ENCODE assay signal across 12 cellular contexts in the genomic region with DNA sequence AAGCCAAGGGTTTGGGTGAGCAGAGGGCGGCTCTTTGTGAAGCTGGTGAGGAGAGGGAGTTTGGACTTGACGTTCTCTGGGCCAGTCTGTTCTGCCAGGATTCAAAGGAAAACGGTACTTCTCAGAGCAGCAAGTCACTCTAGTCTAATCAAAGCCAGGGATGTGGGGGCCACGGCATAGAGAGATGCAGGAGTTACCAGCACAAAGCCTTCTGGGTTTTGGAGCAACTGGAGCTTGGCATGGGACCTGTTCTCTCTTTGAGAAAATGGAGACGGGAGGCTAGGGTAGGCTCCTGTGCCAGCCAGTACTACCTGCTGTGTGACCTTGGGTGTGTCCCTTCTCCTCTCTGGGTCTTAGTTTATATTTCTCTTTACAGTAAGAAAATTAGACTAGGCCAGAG. TPM values are rescaled to one million over a fixed set of nuclear protein-coding genes. Genes with fewer than 3 reads are reported as not detected.
DNase-seq lines count a peak whose midpoint lies in the region; ATAC-seq and TF ChIP-seq lines count a peak whose summit lies in the region.
"Had no signal": no experiment of that assay in that cellular context is flagged by ENCODE, and none has a peak within 500 bp of the region (broad histone marks: within the 10 kb centered on the region; RNA-seq: fewer than 3 reads in every experiment).

No MANE protein-coding gene starts in this region.

- H3K27ac ChIP-seq in KOPT-K1 (ENCODE audit: low read depth, low read length, poor library complexity, severe bottlenecking), result peak overlapping the region; percentile 88

- H3K27me3 Mint-ChIP-seq in central memory CD8-positive, alpha-beta T cell, result no peaks in the 10 kb centered on the region
- H3K27me3 Mint-ChIP-seq in natural killer cell treated with Interleukin-12 subunit alpha and Interleukin-12 subunit beta and Interleukin-15 and Interleukin-18, amount 100 ng/mL, for 72 hours, result no peaks in the 10 kb centered on the region

- peak overlapping the region; percentile 97 for H3K27ac Mint-ChIP-seq in central memory CD8-positive, alpha-beta T cell (ENCODE audit: low read depth)
- peak overlapping the region; percentile 98 to 99 for H3K27ac Mint-ChIP-seq in natural killer cell treated with Interleukin-12 subunit alpha and Interleukin-12 subunit beta and Interleukin-15 and Interleukin-18, amount 100 ng/mL, for 72 hours

- peaks cover 12% of the 10 kb centered on the region for H3K36me3 ChIP-seq in BJ (ENCODE audit: control insufficient read depth, insufficient read depth, low read length)
- peaks cover 61% of the 10 kb centered on the region for H3K36me3 ChIP-seq in KOPT-K1 (ENCODE audit: insufficient read depth, low read length)

- POLR2A ChIA-PET in BJ (lab: Charles Lee), result interaction anchor here (0.6 to 0.7 kb wide), 4 partner anchors 31 to 590 kb away, joined by 3 to 11 read pairs (median 5); no protein-coding TSS in a partner anchor

- peaks cover 44% of the 10 kb centered on the region for H3K36me3 Mint-ChIP-seq in central memory CD8-positive, alpha-beta T cell (ENCODE audit: insufficient read depth)
- peaks cover 40% of the 10 kb centered on the region for H3K36me3 Mint-ChIP-seq in natural killer cell treated with Interleukin-12 subunit alpha and Interleukin-12 subunit beta and Interleukin-15 and Interleukin-18, amount 100 ng/mL, for 72 hours

- H3K27me3 ChIP-seq in BJ (ENCODE audit: control insufficient read depth, insufficient read depth, low read length), result no peaks in the 10 kb centered on the region

- DNase-seq in BJ (ENCODE audit: low read depth), result no peak
- no peak for DNase-seq in central memory CD8-positive, alpha-beta T cell (ENCODE audit: low spot score in 2 of 2)
- no peak for DNase-seq in natural killer cell treated with Interleukin-12 subunit alpha and Interleukin-12 subunit beta and Interleukin-15 and Interleukin-18, amount 100 ng/mL, for 72 hours (ENCODE audit: low spot score)
- no peak for DNase-seq in NCI-H2081 treated with DMSO at 0.1 percent for 48 hours (lab: John Stamatoyannopoulos, UW)
- DNase-seq: cerebellar nuclear complex; NCI-H1417; stimulated activated CD8-positive, alpha-beta memory T cell treated with anti-CD3 and anti-CD28 coated beads, Interleukin-4, amount 100 ng/mL, for 48 hours; T-helper 9 cell had no signal

- CTCF ChIA-PET in BJ (lab: Yijun Ruan, JAX), result no interaction called here

- H3K9me3 ChIP-seq in KOPT-K1 (ENCODE audit: insufficient read depth, low read length, poor library complexity, severe bottlenecking), result no peaks in the 10 kb centered on the region

- H3K9me3 Mint-ChIP-seq in central memory CD8-positive, alpha-beta T cell, result no peaks in the 10 kb centered on the region
- no peaks in the 10 kb centered on the region for H3K9me3 Mint-ChIP-seq in natural killer cell treated with Interleukin-12 subunit alpha and Interleukin-12 subunit beta and Interleukin-15 and Interleukin-18, amount 100 ng/mL, for 72 hours

- H3K4me3 Mint-ChIP-seq in central memory CD8-positive, alpha-beta T cell, result peak overlapping the region; percentile 92
- H3K4me3 Mint-ChIP-seq in natural killer cell treated with Interleukin-12 subunit alpha and Interleukin-12 subunit beta and Interleukin-15 and Interleukin-18, amount 100 ng/mL, for 72 hours, result peak overlapping the region; percentile 88

- no peak for ATAC-seq in central memory CD8-positive, alpha-beta T cell (replicated peaks; ENCODE audit: extremely low read depth, poor library complexity, severe bottlenecking)
- ATAC-seq in natural killer cell treated with Interleukin-12 subunit alpha and Interleukin-12 subunit beta and Interleukin-15 and Interleukin-18, amount 100 ng/mL, for 72 hours, result no peak
- no peak for ATAC-seq in HG03108 (IDR thresholded peaks at IDR 0.05; ENCODE audit: unreplicated experiment)
- ATAC-seq in GM21723 (IDR thresholded peaks at IDR 0.05; ENCODE audit: unreplicated experiment), result no peak
- ATAC-seq in HG02870 (IDR thresholded peaks at IDR 0.05; ENCODE audit: unreplicated experiment), result no peak

- peak overlapping the region; percentile 66 for H3K4me3 ChIP-seq in BJ (ENCODE audit: low read depth, low read length)

- H3K4me1 Mint-ChIP-seq in central memory CD8-positive, alpha-beta T cell, result peaks cover 52% of the 10 kb centered on the region
- peaks cover 50 to 54% of the 10 kb centered on the region in 2 donors for H3K4me1 Mint-ChIP-seq in natural killer cell treated with Interleukin-12 subunit alpha and Interleukin-12 subunit beta and Interleukin-15 and Interleukin-18, amount 100 ng/mL, for 72 hours (ENCODE audit: low read depth in 2 of 2)

- TF ChIP-seq CTCF in BJ (IDR thresholded peaks at IDR 0.05; ENCODE audit: insufficient read depth, low read depth, low read length), result no peak

RNA-seq across cellular contexts. Expression of gene TXLNA, which starts 2.1 kb away (rescaled TPM):
- polyA plus RNA-seq in BJ (2011; rRNA removed), result 38.1 and 38.5 TPM in 2 replicates
- 44.0 and 46.8 TPM in 2 replicates for polyA minus RNA-seq in BJ (2011; rRNA and poly(A)+ RNA removed)
- 100 to 1,000 TPM; 101 to 118 TPM for total RNA-seq in natural killer cell treated with Interleukin-12 subunit alpha and Interleukin-12 subunit beta and Interleukin-15 and Interleukin-18, amount 100 ng/mL, for 72 hours

RNA-seq across cellular contexts. Expression of gene CCDC28B, which starts 18.8 kb away (rescaled TPM):
- polyA plus RNA-seq in BJ (2011; rRNA removed), result 11.5 and 13.9 TPM in 2 replicates
- 2.0 and 4.2 TPM in 2 replicates for polyA minus RNA-seq in BJ (2011; rRNA and poly(A)+ RNA removed)
- 10 to 100 TPM; 12.4 to 13.6 TPM for total RNA-seq in natural killer cell treated with Interleukin-12 subunit alpha and Interleukin-12 subunit beta and Interleukin-15 and Interleukin-18, amount 100 ng/mL, for 72 hours

RNA-seq across cellular contexts. Expression of gene IQCC, which starts 23.9 kb away (rescaled TPM):
- 1.4 and 2.1 TPM in 2 replicates for polyA plus RNA-seq in BJ (2011; rRNA removed)
- 0.62 and 1.0 TPM in 2 replicates for polyA minus RNA-seq in BJ (2011; rRNA and poly(A)+ RNA removed)
- total RNA-seq in natural killer cell treated with Interleukin-12 subunit alpha and Interleukin-12 subunit beta and Interleukin-15 and Interleukin-18, amount 100 ng/mL, for 72 hours, result 1 to 10 TPM; 1.7 to 5.0 TPM

RNA-seq across cellular contexts. Expression of gene DCDC2B, which starts 27.3 kb away (rescaled TPM):
- polyA plus RNA-seq in BJ (2011; rRNA removed), result not detected in 2 replicates
- polyA minus RNA-seq in BJ (2011; rRNA and poly(A)+ RNA removed), result not detected in 2 replicates
- total RNA-seq in natural killer cell treated with Interleukin-12 subunit alpha and Interleukin-12 subunit beta and Interleukin-15 and Interleukin-18, amount 100 ng/mL, for 72 hours, result under 1 TPM; 0.19 to 0.22 TPM

RNA-seq across cellular contexts. Expression of gene TMEM234, which starts 40.6 kb away (rescaled TPM):
- polyA plus RNA-seq in BJ (2011; rRNA removed), result 29.4 and 37.8 TPM in 2 replicates
- polyA minus RNA-seq in BJ (2011; rRNA and poly(A)+ RNA removed), result 28.5 and 31.8 TPM in 2 replicates
- total RNA-seq in natural killer cell treated with Interleukin-12 subunit alpha and Interleukin-12 subunit beta and Interleukin-15 and Interleukin-18, amount 100 ng/mL, for 72 hours, result 10 to 100 TPM; 15.6 to 15.8 TPM
